Comparison of ENCODE assay signal across 8 cellular contexts in the genomic region with DNA sequence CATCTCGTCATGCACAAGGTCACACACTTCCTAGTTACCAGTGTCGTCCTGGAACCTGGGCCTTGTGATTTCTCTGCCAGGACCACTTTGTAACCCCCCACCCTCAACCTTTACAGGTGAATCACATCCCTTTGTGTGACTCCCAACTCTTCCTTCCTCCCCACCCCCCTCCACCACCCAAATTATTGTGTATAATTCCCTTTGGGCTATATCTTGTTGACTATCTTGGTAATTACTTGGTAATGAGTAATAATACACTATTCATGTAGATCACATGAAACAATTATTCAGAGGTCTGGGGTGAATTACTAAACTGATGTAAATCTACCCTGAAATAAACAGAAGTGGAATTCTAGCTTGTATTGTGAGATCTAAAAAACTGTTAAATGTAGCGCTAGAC. TPM values are rescaled to one million over a fixed set of nuclear protein-coding genes. Genes with fewer than 3 reads are reported as not detected.
DNase-seq lines count a peak whose midpoint lies in the region; ATAC-seq and TF ChIP-seq lines count a peak whose summit lies in the region.

No MANE protein-coding gene starts in this region.

- no peak for TF ChIP-seq EP300 in ovary (IDR thresholded peaks at IDR 0.05)

- H3K27me3 Mint-ChIP-seq in H9 (ENCODE audit: low read depth): peaks cover 33% of the 10 kb centered on the region

- H3K4me3 ChIP-seq in esophagus (ENCODE audit: low read depth in 1 of 2, low read length in 2 of 2): peak overlapping the region; percentile 66 to 92
- H3K4me3 ChIP-seq in ovary: peak overlapping the region; percentile 49

- no peak overlapping the region for H3K27ac Mint-ChIP-seq in H9

- H3K4ac ChIP-seq in H9 (ENCODE audit: low read depth, low read length): no peak overlapping the region

- H3K4me2 ChIP-seq in H9 (ENCODE audit: insufficient read depth, insufficient read length, low read length): peak overlapping the region; percentile 93

- intact Hi-C loops in ovary (cut with DNase I): no loop called here

- no peak overlapping the region for H2AFZ ChIP-seq in H9 (ENCODE audit: low read length)

- H4K20me1 ChIP-seq in H9 (ENCODE audit: control insufficient read depth, insufficient read depth, insufficient read length): no peaks in the 10 kb centered on the region

- H3K23me2 ChIP-seq in H9 (ENCODE audit: insufficient read length, low read depth, low read length, poor library complexity, severe bottlenecking): peaks cover 12% of the 10 kb centered on the region

- H3K4me1 Mint-ChIP-seq in H9: peaks cover 26 to 30% of the 10 kb centered on the region in 2 experiments

- no peak overlapping the region for H3K9ac ChIP-seq in H9 (ENCODE audit: extremely low read depth, insufficient read length, low read length)

- H4K91ac ChIP-seq in H9 (ENCODE audit: insufficient read length, low read depth, low read length): no peak overlapping the region

- DNase-seq in H9 (no peak), RWPE1 (ENCODE audit: low spot score) (peak; percentile 12), ovary (no peak), KG1 (lab: John Stamatoyannopoulos, UW) (no peak), glomerular visceral epithelial cell (ENCODE audit: extremely low spot score) (no peak)

- H3K36me3 ChIP-seq in esophagus (ENCODE audit: control insufficient read depth in 2 of 2, insufficient read depth in 2 of 2, low read length in 1 of 2) (peaks cover 0 to 2% of the 10 kb centered on the region in 2 donors), ovary (no peaks in the 10 kb centered on the region)

- no peak overlapping the region for H3K23ac ChIP-seq in H9 (ENCODE audit: insufficient read length, low read depth, low read length)

- H4K5ac ChIP-seq in H9 (ENCODE audit: insufficient read length, low read depth, low read length): no peak overlapping the region

- peaks cover 3% of the 10 kb centered on the region; the same call in 1 of the 2 replicates for H3K27me3 ChIP-seq in H9 (ENCODE audit: insufficient read depth, low read length)
- H3K27me3 ChIP-seq in esophagus (ENCODE audit: control insufficient read depth in 1 of 2, insufficient read depth in 2 of 2, low read length in 2 of 2): no peaks in the 10 kb centered on the region
- no peaks in the 10 kb centered on the region for H3K27me3 ChIP-seq in ovary

- no peaks in the 10 kb centered on the region for H3K79me1 ChIP-seq in H9 (ENCODE audit: insufficient read depth, low read depth, low read length, poor library complexity, severe bottlenecking)

- peaks cover 7 to 23% (median 21%) of the 10 kb centered on the region in 3 experiments for H3K36me3 Mint-ChIP-seq in H9 (ENCODE audit: insufficient read depth in 1 of 3, low read depth in 3 of 3)

- TF ChIP-seq POLR2A in ovary (IDR thresholded peaks at IDR 0.05): no peak

- H3K79me2 ChIP-seq in H9 (ENCODE audit: insufficient read depth, low read length): no peaks in the 10 kb centered on the region

- no peak overlapping the region for H2BK15ac ChIP-seq in H9 (ENCODE audit: low read depth, low read length)

- H3K4me3 Mint-ChIP-seq in H9: peak overlapping the region; percentile 87 to 94

- H3K9me3 Mint-ChIP-seq in H9: no peaks in the 10 kb centered on the region; a peak in 1 of 5 replicates

- H3K18ac ChIP-seq in H9 (ENCODE audit: insufficient read length, low read depth, low read length): no peak overlapping the region

- no peak overlapping the region for H2BK120ac ChIP-seq in H9 (ENCODE audit: low read depth, low read length, poor library complexity, severe bottlenecking)

- no peak overlapping the region for H3K56ac ChIP-seq in H9 (ENCODE audit: insufficient read length, low read depth, low read length)

- no peak overlapping the region for H2BK20ac ChIP-seq in H9 (ENCODE audit: low read depth, low read length, poor library complexity, severe bottlenecking)

- H3K4me1 ChIP-seq in H9 (ENCODE audit: insufficient read depth, low read length) (no peaks in the 10 kb centered on the region), esophagus (ENCODE audit: control insufficient read depth in 2 of 2, insufficient read depth in 2 of 2, low read length in 1 of 2) (no peaks in the 10 kb centered on the region), ovary (ENCODE audit: insufficient read depth) (peaks cover 8% of the 10 kb centered on the region)

- H2BK12ac ChIP-seq in H9 (ENCODE audit: insufficient read length, low read depth, low read length): no peak overlapping the region

- H4K8ac ChIP-seq in H9 (replicated peaks; ENCODE audit: insufficient read length, low read depth, low read length): no peak overlapping the region

- H3K9me3 ChIP-seq in H9 (ENCODE audit: control insufficient read depth, low read depth, low read length) (no peaks in the 10 kb centered on the region), esophagus (ENCODE audit: control insufficient read depth in 2 of 2, insufficient read depth in 1 of 2, low read depth in 1 of 2, low read length in 1 of 2) (no peaks in the 10 kb centered on the region), ovary (no peaks in the 10 kb centered on the region)

- no peak overlapping the region for H3T11ph ChIP-seq in H9 (ENCODE audit: low read length)

- no peak overlapping the region for H2AK5ac ChIP-seq in H9 (ENCODE audit: insufficient read length, low read length)

- H3K27ac ChIP-seq in H9 (ENCODE audit: insufficient read length, low read depth, low read length) (no peak overlapping the region), RWPE1 (no peak overlapping the region; the same call in 1 of the 2 replicates), esophagus (ENCODE audit: low read depth in 2 of 2, low read length in 1 of 2) (peak overlapping the region; percentile 74 to 87), ovary (no peak overlapping the region)

- ATAC-seq in HG03354 (IDR thresholded peaks at IDR 0.05; ENCODE audit: poor library complexity, severe bottlenecking, unreplicated experiment) (no peak), HG03571 (IDR thresholded peaks at IDR 0.05; ENCODE audit: unreplicated experiment) (no peak)

- TF ChIP-seq CTCF in H9 (conservative IDR thresholded peaks at IDR 0.05): no peak
- TF ChIP-seq CTCF in RWPE1 (conservative IDR thresholded peaks at IDR 0.05; ENCODE audit: low read depth): no peak
- no peak for TF ChIP-seq CTCF in ovary (IDR thresholded peaks at IDR 0.05)

- POLR2A ChIA-PET in RWPE1 (lab: Yijun Ruan, JAX; ENCODE audit: low non-redundant PET): no interaction called here

- H2BK5ac ChIP-seq in H9 (ENCODE audit: insufficient read length, low read length): no peak overlapping the region

- CTCF ChIA-PET in RWPE1 (lab: Yijun Ruan, JAX): no interaction called here

- no CpG with 5 or more reads among the region's 3 CpGs for WGBS in H9 (ENCODE audit: extremely low coverage, insufficient read length, low lambda C conversion rate)
- 39 to 51% methylated on average over 3 of the region's 3 CpGs for WGBS in esophagus, 2 donors
- 37 to 63% (median 53%) methylated on average over 3 of the region's 3 CpGs for WGBS in ovary, 3 donors

- H3K14ac ChIP-seq in H9 (ENCODE audit: insufficient read depth, low read length): no peak overlapping the region

RNA-seq across cellular contexts. Expression of a gene that starts 1.7 kb away (rescaled TPM):
- total RNA-seq in H9 (2021) (9.3 and 9.9 TPM in 2 replicates), ovary (10 to 100 TPM in 1 of 7 donors, 1 to 10 TPM in 6; 3.4 to 24.8 (median 6.4) TPM)
- polyA plus RNA-seq in esophagus (10 to 100 TPM; 23.2 to 26.3 TPM), ovary (1 to 10 TPM; 3.1 to 4.9 TPM)

Comparison
In these comparisons a context has a peak if more than half of its experiments do, and no peak if none do; other contexts are left out.
1. H3K27ac ChIP-seq: peak in esophagus (2 of 2); none in H9 (single experiment), RWPE1 (single experiment) and ovary (0 of 2).